In genomic region chr4:140188975-140189374, GRCh38 we compare ENCODE assay signal across 10 cellular contexts. TPM values are rescaled to one million over a fixed set of nuclear protein-coding genes. Genes with fewer than 3 reads are reported as not detected.
A peak's percentile ranks its signal among the peaks of the same experiment; 100 is the strongest.
DNase-seq lines count a peak whose midpoint lies in the region; ATAC-seq, FAIRE-seq and TF ChIP-seq lines count a peak whose summit lies in the region.
"Had no signal": no experiment of that assay in that cellular context is flagged by ENCODE, and none has a peak within 500 bp of the region (broad histone marks: within the 10 kb centered on the region; RNA-seq: fewer than 3 reads in every experiment).

No MANE protein-coding gene starts in this region.

- no peak for TF ChIP-seq RAD21 in K562 (CRISPR knock-in tag; conservative IDR thresholded peaks at IDR 0.05 in 1 of 2, IDR thresholded peaks at IDR 0.05 in 1 of 2)

- no peaks in the 10 kb centered on the region for H3K9me1 ChIP-seq in K562 (ENCODE audit: control insufficient read depth, insufficient read depth, low read length)

- H4K20me1 ChIP-seq in K562 (replicated peaks; ENCODE audit: control insufficient read depth, insufficient read depth, low read length): no peaks in the 10 kb centered on the region

- no peak overlapping the region for H3K9ac ChIP-seq in K562 (ENCODE audit: insufficient read depth in 1 of 2, low read depth in 2 of 2, low read length in 2 of 2)

- CTCF ChIA-PET in K562 (lab: Yijun Ruan, JAX; ENCODE audit: low intra/inter-chr PET ratio): no interaction called here

- no peaks in the 10 kb centered on the region for H3K79me2 ChIP-seq in K562 (ENCODE audit: control insufficient read depth, insufficient read depth, low read length)

- H3K27ac ChIP-seq in K562 (ENCODE audit: extremely low read depth, low read depth, low read length): no peak overlapping the region
- H3K27ac ChIP-seq in thyroid gland: peak overlapping the region; percentile 35 to 56 (median 38)

- no peak overlapping the region for H2AFZ ChIP-seq in K562 (ENCODE audit: low read depth, low read length)

- ATAC-seq in K562: no peak

- no peak for FAIRE-seq in K562 (lab: Jason Lieb, UNC)

- WGBS in K562 (ENCODE audit: insufficient coverage, low coverage, missing lambda C conversion rate): 0% methylated on average over 2 of the region's 2 CpGs
- 17 to 22% methylated on average over 2 of the region's 2 CpGs for WGBS in thyroid gland, 2 donors

- intact Hi-C loops in K562 (cut with micrococcal nuclease): no loop called here
- intact Hi-C loops in thyroid gland (cut with DNase I): no loop called here
- intact Hi-C loops in head of caudate nucleus (cut with DNase I): no loop called here

- H3K9me3 ChIP-seq in K562 (replicated peaks; ENCODE audit: control insufficient read depth, insufficient read depth, low read depth, low read length) (no peaks in the 10 kb centered on the region), thyroid gland (no peaks in the 10 kb centered on the region)
- H3K9me3 ChIP-seq: esophagus squamous epithelium had no signal

- H3K36me3 ChIP-seq in K562 (ENCODE audit: control insufficient read depth, insufficient read depth, low read length): no peaks in the 10 kb centered on the region
- H3K36me3 ChIP-seq in thyroid gland: no peaks in the 10 kb centered on the region
- H3K36me3 ChIP-seq: esophagus squamous epithelium had no signal

- in situ Hi-C loops in K562 (cut with MboI): no loop called here

- TF ChIP-seq POLR2A in K562 (conservative IDR thresholded peaks at IDR 0.05) (no peak), thyroid gland (IDR thresholded peaks at IDR 0.05) (no peak), erythroblast (IDR thresholded peaks at IDR 0.05; ENCODE audit: low read length) (no peak)

- no peaks in the 10 kb centered on the region for H3K4me1 ChIP-seq in K562 (replicated peaks in 1 of 2; ENCODE audit: control insufficient read depth in 2 of 2, insufficient read depth in 2 of 2, low read length in 2 of 2)
- peaks cover 9 to 26% of the 10 kb centered on the region in 2 donors for H3K4me1 ChIP-seq in thyroid gland

- H3K4me3 ChIP-seq in K562: no peak overlapping the region
- no peak overlapping the region for H3K4me3 ChIP-seq in thyroid gland (replicated peaks in 1 of 3)
- H3K4me3 ChIP-seq: esophagus squamous epithelium had no signal

- BruUV-seq in K562 (replicated peaks; lab: Mats Ljungman, UMichigan): no TSS peak

- POLR2A ChIA-PET in K562 (lab: Yijun Ruan, JAX): no interaction called here

- H3K27me3 ChIP-seq in K562 (ENCODE audit: control insufficient read depth in 2 of 2, insufficient read depth in 2 of 2, low read length in 2 of 2) (peaks cover 0 to 5% of the 10 kb centered on the region in 2 experiments; a peak in 1 of 5 replicates), thyroid gland (no peaks in the 10 kb centered on the region)
- H3K27me3 ChIP-seq: esophagus squamous epithelium had no signal

- peak; percentile 8 for DNase-seq in HS-27A (ENCODE audit: low read depth)
- no peak for DNase-seq in K562 (ENCODE audit: extremely low read depth in 1 of 4, low spot score in 3 of 4)
- DNase-seq in iris pigment epithelial cell (ENCODE audit: low read depth): peak; percentile 86
- DNase-seq in thyroid gland: peak; percentile 89 to 91
- no peak for DNase-seq in NCI-H82 (lab: John Stamatoyannopoulos, UW)
- no peak for DNase-seq in head of caudate nucleus
- no peak for DNase-seq in erythroblast (lab: John Stamatoyannopoulos, UW)
- DNase-seq: caudate nucleus, esophagus squamous epithelium, mesendoderm had no signal

- TF ChIP-seq CTCF in K562 (IDR thresholded peaks at IDR 0.05 in 2 of 3, conservative IDR thresholded peaks at IDR 0.05 in 1 of 3; ENCODE audit: insufficient read depth in 2 of 3, low read depth in 1 of 3, low read length in 3 of 3) (no peak), thyroid gland (IDR thresholded peaks at IDR 0.05) (peak in 1 of 6 experiments; percentile 14)

- no peak for TF ChIP-seq EP300 in K562 (IDR thresholded peaks at IDR 0.05; ENCODE audit: low read length)

- H3K4me2 ChIP-seq in K562 (ENCODE audit: insufficient read depth, low read length): no peak overlapping the region

TF ChIP-seq in K562, 482 proteins besides CTCF, POLR2A, EP300 and RAD21:
- TF ChIP-seq CEBPG (CRISPR knock-in tag; IDR thresholded peaks at IDR 0.05) (no peak), CEBPG (tag; conservative IDR thresholded peaks at IDR 0.05 in 1 of 2, IDR thresholded peaks at IDR 0.05 in 1 of 2) (peak in 1 of 2 experiments; percentile 56; a peak in 1 of 4 replicates), RBM22 (IDR thresholded peaks at IDR 0.05; ENCODE audit: low read depth, low read length, poor library complexity, severe bottlenecking) (no peak), CEBPB (tag; IDR thresholded peaks at IDR 0.05) (peak; percentile 77)

RNA-seq across cellular contexts. Expression of gene MAML3, which starts 35.0 kb away (rescaled TPM):
- total RNA-seq in K562 (2011; cell fraction: chromatin; rRNA removed; ENCODE audit: low replicate concordance): 1.0 and 1.6 TPM in 2 replicates
- total RNA-seq in K562 (2011; cell fraction: nucleolus; rRNA removed): 0.33 and 0.79 TPM in 2 replicates
- total RNA-seq in K562 (2011; cell fraction: nucleoplasm; rRNA removed): 0.66 and 1.6 TPM in 2 replicates
- total RNA-seq in K562 (2014; rRNA removed) (0.33 and 0.36 TPM in 2 replicates), K562 (2014; rRNA removed; fragmentation: Illumina TruSeq; extraction: Trizol) (0.22 and 0.25 TPM in 2 replicates), K562 (2015; rRNA removed; fragmentation: Illumina TruSeq; extraction: Trizol) (0.22 and 0.23 TPM in 2 replicates), K562 (2021) (0.55 and 0.58 TPM in 2 replicates), thyroid gland (10 to 100 TPM in 2 of 4 donors, 1 to 10 TPM in 2; 5.7 to 14.1 (median 11.4) TPM)
- polyA plus RNA-seq in K562 (2011; rRNA removed) (0.13 and 0.19 TPM in 2 replicates), K562 (2014; fragmentation: Illumina TruSeq; extraction: Trizol) (0.30 and 0.72 TPM in 2 replicates), K562 (2014; fragmentation: Nextera tagmentation; extraction: Ambion mirVana) (under 1 TPM; 0.01 to 0.06 TPM), K562 (2014; rRNA removed) (0.20 and 0.36 TPM in 2 replicates)
- 0.15 and 0.55 TPM in 2 replicates for polyA plus RNA-seq in K562 (2011; cell fraction: cytosol; rRNA removed)
- polyA plus RNA-seq in K562 (2011; cell fraction: nucleus; rRNA removed): 0.15 and 0.54 TPM in 2 replicates
- polyA plus RNA-seq in K562 (2012): 0.33 and 0.83 TPM in 2 replicates
- polyA minus RNA-seq in K562 (2011; rRNA and poly(A)+ RNA removed): 0.25 and 0.63 TPM in 2 replicates
- polyA minus RNA-seq in K562 (2011; cell fraction: cytosol; rRNA and poly(A)+ RNA removed): 0.48 TPM in 1 of 2 replicates, not detected in the other
- 0.44 and 0.94 TPM in 2 replicates for polyA minus RNA-seq in K562 (2011; cell fraction: nucleus; rRNA and poly(A)+ RNA removed)

Comparison
In these comparisons a context has a peak if more than half of its experiments do, and no peak if none do; other contexts are left out.
1. DNase-seq: peak in HS-27A (single experiment), iris pigment epithelial cell (single experiment) and thyroid gland (2 of 2); none in K562 (0 of 4), NCI-H82 (single experiment), head of caudate nucleus (0 of 42) and erythroblast (0 of 2).